ENCODE assay signal across 33 cellular contexts in the genomic region with DNA sequence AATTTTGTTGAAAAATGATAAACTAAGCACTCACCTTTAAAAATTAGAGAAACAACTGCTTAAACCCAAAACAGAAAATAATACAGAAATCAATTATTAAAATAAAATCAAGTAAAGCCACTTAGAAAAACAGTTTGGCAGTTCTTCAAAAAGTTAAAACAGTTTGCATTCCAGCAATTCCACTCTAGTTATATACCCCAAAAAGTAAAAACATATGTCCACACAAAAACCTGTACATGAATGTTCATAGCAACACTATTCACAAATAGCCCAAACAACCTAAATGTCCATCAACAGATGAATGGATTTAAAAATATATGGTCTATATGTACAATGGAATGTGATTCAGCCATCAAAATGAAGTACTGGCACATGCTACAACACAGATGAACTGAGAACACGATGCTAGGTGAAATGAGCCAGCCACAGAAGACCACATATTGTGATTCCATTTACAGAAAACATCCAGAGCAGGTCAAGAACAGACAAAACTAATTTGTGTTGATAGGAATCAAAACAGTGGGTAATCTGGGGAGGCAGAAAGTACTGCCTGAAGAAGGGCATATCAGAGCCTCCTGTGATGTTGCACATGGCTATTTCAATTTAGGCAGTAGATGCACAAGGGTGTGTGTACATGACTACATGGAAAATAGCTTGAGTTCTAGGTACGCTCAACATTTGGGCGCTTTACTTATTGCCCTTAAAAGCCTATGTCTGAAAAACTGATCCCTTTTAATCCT.
DNase-seq lines count a peak whose midpoint lies in the region; ATAC-seq, FAIRE-seq and TF ChIP-seq lines count a peak whose summit lies in the region.
"Had no signal": no experiment of that assay in that cellular context is flagged by ENCODE, and none has a peak within 500 bp of the region (broad histone marks: within the 10 kb centered on the region; RNA-seq: fewer than 3 reads in every experiment).

No MANE protein-coding gene starts in this region.

- H3K4me1 ChIP-seq in GM12878 (ENCODE audit: control insufficient read depth, insufficient read depth, low read length) (no peaks in the 10 kb centered on the region), lower lobe of right lung (peaks cover 12% of the 10 kb centered on the region)
- H3K4me1 ChIP-seq: Caco-2, left lung had no signal

- H3K27ac ChIP-seq in GM12878 (ENCODE audit: control insufficient read depth, insufficient read depth) (no peak overlapping the region), lower lobe of right lung (no peak overlapping the region)
- H3K27ac ChIP-seq: BLaER1 treated with 17β-estradiol and CSF1 and Interleukin-3, amounts not matched to agents 10 nM and 100 nM; KMS-11; left lung; sigmoid colon had no signal

- H3K4me3 ChIP-seq in AG10803 (ENCODE audit: low read length) (no peak overlapping the region), HFF-Myc (replicated peaks; ENCODE audit: low read depth, low read length) (no peak overlapping the region), GM12878 (no peak overlapping the region), lower lobe of right lung (no peak overlapping the region)
- H3K4me3 ChIP-seq: BLaER1 treated with 17β-estradiol and CSF1 and Interleukin-3, amounts not matched to agents 10 nM and 100 nM; left lung; mucosa of descending colon; sigmoid colon had no signal

- TF ChIP-seq CTCF in AG10803 (conservative IDR thresholded peaks at IDR 0.05; ENCODE audit: low read length) (no peak), HFF-Myc (IDR thresholded peaks at IDR 0.05; ENCODE audit: low read depth, low read length, missing control alignments) (no peak), GM12878 (IDR thresholded peaks at IDR 0.05 in 2 of 3, conservative IDR thresholded peaks at IDR 0.05 in 1 of 3; ENCODE audit: control insufficient read depth in 2 of 3, extremely low read depth in 1 of 3, insufficient read depth in 1 of 3, low read depth in 3 of 3, low read length in 3 of 3) (no peak), lower lobe of right lung (IDR thresholded peaks at IDR 0.05) (no peak)

- TF ChIP-seq RAD21 in GM12878 (IDR thresholded peaks at IDR 0.05; ENCODE audit: insufficient read depth, low read depth, low read length) = no peak

- no peak overlapping the region for H3K9ac ChIP-seq in GM12878 (ENCODE audit: control insufficient read depth, insufficient read depth, low read length)
- H3K9ac ChIP-seq: BLaER1 treated with 17β-estradiol and CSF1 and Interleukin-3, amounts not matched to agents 10 nM and 100 nM; KMS-11 had no signal

- RAD21 ChIA-PET in GM12878 (lab: Charles Lee; ENCODE audit: unreplicated experiment) = interaction anchor here (0.6 kb wide), 1 partner anchor 64 kb away, joined by 3 read pairs; no protein-coding TSS in a partner anchor

- in situ Hi-C loops in GM12878 (cut with MboI) = no loop called here

- SMC1A ChIA-PET in GM12878 (lab: Charles Lee; ENCODE audit: uncharacterized antibody, unreplicated experiment) = no interaction called here

- H3K36me3 ChIP-seq in GM12878 (ENCODE audit: control insufficient read depth in 2 of 2, insufficient read depth in 2 of 2, low read length in 1 of 2) (no peaks in the 10 kb centered on the region; a peak in 1 of 4 replicates), lower lobe of right lung (no peaks in the 10 kb centered on the region)
- H3K36me3 ChIP-seq: left lung, sigmoid colon had no signal

- no peak for FAIRE-seq in GM12878 (lab: Jason Lieb, UNC)
- no peak for FAIRE-seq in frontal cortex (lab: Jason Lieb, UNC)
- FAIRE-seq: A204.1, TTC549 had no signal

- intact Hi-C loops in GM12878 (cut with micrococcal nuclease; ENCODE audit: unreplicated experiment) = no loop called here
- intact Hi-C loops in lower lobe of right lung (cut with DNase I) = no loop called here

- no peak overlapping the region for H2AFZ ChIP-seq in GM12878 (ENCODE audit: control insufficient read depth, low read depth, low read length)

- CTCF ChIA-PET in GM12878 (lab: Yijun Ruan, JAX) = no interaction called here

- no peaks in the 10 kb centered on the region for H3K27me3 ChIP-seq in GM12878 (replicated peaks in 1 of 2; ENCODE audit: control insufficient read depth in 2 of 2, insufficient read depth in 2 of 2, low read length in 1 of 2)
- no peaks in the 10 kb centered on the region for H3K27me3 ChIP-seq in lower lobe of right lung (ENCODE audit: low read depth)
- H3K27me3 ChIP-seq: BLaER1 treated with 17β-estradiol and CSF1 and Interleukin-3, amounts not matched to agents 10 nM and 100 nM; left lung; sigmoid colon had no signal

- BruUV-seq in GM12878 (replicated peaks; lab: Mats Ljungman, UMichigan) = no TSS peak

- DNase-seq in AG10803 (ENCODE audit: low read depth) (peak; percentile 78), HFF-Myc (ENCODE audit: extremely low read depth, low read depth) (peak; percentile 36), GM12878 (ENCODE audit: low read depth, low spot score) (no peak), fibroblast of the conjunctiva (ENCODE audit: low read depth) (peak; percentile 26), frontal cortex (ENCODE audit: low spot score in 2 of 2) (no peak), NCI-H187 treated with DMSO at 0.1 percent for 48 hours (lab: John Stamatoyannopoulos, UW) (no peak), lower lobe of right lung (no peak)
- DNase-seq: activated CD4-positive, alpha-beta T cell treated with anti-CD3 and anti-CD28 coated beads for 4 hours; activated naive CD4-positive, alpha-beta T cell treated with anti-CD3 and anti-CD28 coated beads, Interleukin-2, amount 10 ng/mL, durations not matched to agents 7 days and 5 days; activated T-cell treated with anti-CD3 and anti-CD28 coated beads, Interleukin-2, amount 50 U/mL, for 72 hours; anterior cingulate cortex; Caco-2; DND-41; effector memory CD4-positive, alpha-beta T cell; GOT3; head of caudate nucleus; left lung; mucosa of descending colon; NCI-H187; NCI-H226; NCI-H82; nephron progenitor cell; OCI-M1; SHP77 treated with DMSO at 0.1 percent for 48 hours; sigmoid colon; substantia nigra; T-helper 1 cell had no signal

- POLR2A ChIA-PET in GM12878 (lab: Charles Lee) = interaction anchor here (0.6 kb wide), 1 partner anchor 55 kb away, joined by 6 read pairs; no protein-coding TSS in a partner anchor

- TF ChIP-seq POLR2A in GM12878 (IDR thresholded peaks at IDR 0.05; ENCODE audit: low read depth, low read length) = no peak

- TF ChIP-seq EP300 in GM12878 (IDR thresholded peaks at IDR 0.05; ENCODE audit: borderline replicate concordance in 1 of 2, control insufficient read depth in 1 of 2, low read depth in 2 of 2, low read length in 2 of 2) = no peak

- H4K20me1 ChIP-seq in GM12878 (ENCODE audit: control insufficient read depth, insufficient read depth) = no peaks in the 10 kb centered on the region

- H3K79me2 ChIP-seq in GM12878 (ENCODE audit: control insufficient read depth, insufficient read depth, low read length) = peaks cover 4% of the 10 kb centered on the region

- WGBS in GM12878 (ENCODE audit: insufficient coverage, insufficient replicate concordance, low lambda C conversion rate, missing lambda C conversion rate) = 67% methylated on average over 3 of the region's 3 CpGs

- ATAC-seq in GM12878 = peak; percentile 32; the same call in 2 of the 3 replicates
- no peak for ATAC-seq in HG03280 (IDR thresholded peaks at IDR 0.05; ENCODE audit: unreplicated experiment)
- ATAC-seq in lower lobe of right lung = no peak
- ATAC-seq: activated T-cell treated with anti-CD3 and anti-CD28 coated beads, Interleukin-2, amount 50 U/mL, for 72 hours; esophagus mucosa; left lung; mucosa of descending colon had no signal

- no peaks in the 10 kb centered on the region for H3K9me3 ChIP-seq in GM12878 (replicated peaks; ENCODE audit: control insufficient read depth, insufficient read depth, low read length)
- no peaks in the 10 kb centered on the region for H3K9me3 ChIP-seq in lower lobe of right lung
- H3K9me3 ChIP-seq: BLaER1 treated with 17β-estradiol and CSF1 and Interleukin-3, amounts not matched to agents 10 nM and 100 nM; Caco-2; left lung; mucosa of descending colon; sigmoid colon had no signal

- H3K4me2 ChIP-seq in GM12878 (ENCODE audit: control insufficient read depth, insufficient read depth) = no peak overlapping the region
- H3K4me2 ChIP-seq: BLaER1 treated with 17β-estradiol and CSF1 and Interleukin-3, amounts not matched to agents 10 nM and 100 nM; KMS-11 had no signal

TF ChIP-seq in GM12878, 131 proteins besides CTCF, POLR2A, EP300 and RAD21:
- TF ChIP-seq TCF3 (IDR thresholded peaks at IDR 0.05; ENCODE audit: borderline replicate concordance, insufficient read depth, low read depth, low read length) (no peak), ZSCAN29 (IDR thresholded peaks at IDR 0.05) (no peak), RCOR1 (conservative IDR thresholded peaks at IDR 0.05; ENCODE audit: low read depth, low read length) (no peak), CHD2 (IDR thresholded peaks at IDR 0.05; ENCODE audit: borderline replicate concordance, low read depth, low read length) (no peak)
- TF ChIP-seq, protein P1, sequence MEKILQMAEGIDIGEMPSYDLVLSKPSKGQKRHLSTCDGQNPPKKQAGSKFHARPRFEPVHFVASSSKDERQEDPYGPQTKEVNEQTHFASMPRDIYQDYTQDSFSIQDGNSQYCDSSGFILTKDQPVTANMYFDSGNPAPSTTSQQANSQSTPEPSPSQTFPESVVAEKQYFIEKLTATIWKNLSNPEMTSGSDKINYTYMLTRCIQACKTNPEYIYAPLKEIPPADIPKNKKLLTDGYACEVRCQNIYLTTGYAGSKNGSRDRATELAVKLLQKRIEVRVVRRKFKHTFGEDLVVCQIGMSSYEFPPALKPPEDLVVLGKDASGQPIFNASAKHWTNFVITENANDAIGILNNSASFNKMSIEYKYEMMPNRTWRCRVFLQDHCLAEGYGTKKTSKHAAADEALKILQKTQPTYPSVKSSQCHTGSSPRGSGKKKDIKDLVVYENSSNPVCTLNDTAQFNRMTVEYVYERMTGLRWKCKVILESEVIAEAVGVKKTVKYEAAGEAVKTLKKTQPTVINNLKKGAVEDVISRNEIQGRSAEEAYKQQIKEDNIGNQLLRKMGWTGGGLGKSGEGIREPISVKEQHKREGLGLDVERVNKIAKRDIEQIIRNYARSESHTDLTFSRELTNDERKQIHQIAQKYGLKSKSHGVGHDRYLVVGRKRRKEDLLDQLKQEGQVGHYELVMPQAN (conservative IDR thresholded peaks at IDR 0.05) = no peak
- TF ChIP-seq, protein P2, sequence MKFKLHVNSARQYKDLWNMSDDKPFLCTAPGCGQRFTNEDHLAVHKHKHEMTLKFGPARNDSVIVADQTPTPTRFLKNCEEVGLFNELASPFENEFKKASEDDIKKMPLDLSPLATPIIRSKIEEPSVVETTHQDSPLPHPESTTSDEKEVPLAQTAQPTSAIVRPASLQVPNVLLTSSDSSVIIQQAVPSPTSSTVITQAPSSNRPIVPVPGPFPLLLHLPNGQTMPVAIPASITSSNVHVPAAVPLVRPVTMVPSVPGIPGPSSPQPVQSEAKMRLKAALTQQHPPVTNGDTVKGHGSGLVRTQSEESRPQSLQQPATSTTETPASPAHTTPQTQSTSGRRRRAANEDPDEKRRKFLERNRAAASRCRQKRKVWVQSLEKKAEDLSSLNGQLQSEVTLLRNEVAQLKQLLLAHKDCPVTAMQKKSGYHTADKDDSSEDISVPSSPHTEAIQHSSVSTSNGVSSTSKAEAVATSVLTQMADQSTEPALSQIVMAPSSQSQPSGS (IDR thresholded peaks at IDR 0.05; ENCODE audit: low read length) = no peak

Comparison
In these comparisons a context has a peak if more than half of its experiments do, and no peak if none do; other contexts are left out.
1. DNase-seq: peak in AG10803 (single experiment), HFF-Myc (single experiment) and fibroblast of the conjunctiva (single experiment); none in GM12878 (single experiment), frontal cortex (0 of 2), NCI-H187 treated with DMSO at 0.1 percent for 48 hours (single experiment) and lower lobe of right lung (single experiment).